9 cellular contexts compared by ENCODE assay signal in genomic region chr13:41463823-41464602, GRCh38. TPM values are rescaled to one million over a fixed set of nuclear protein-coding genes. Genes with fewer than 3 reads are reported as not detected.
DNase-seq lines count a peak whose midpoint lies in the region; ATAC-seq and TF ChIP-seq lines count a peak whose summit lies in the region.
"Had no signal": no experiment of that assay in that cellular context is flagged by ENCODE, and none has a peak within 500 bp of the region (broad histone marks: within the 10 kb centered on the region; RNA-seq: fewer than 3 reads in every experiment).

No MANE protein-coding gene starts in this region.

- peak overlapping the region; percentile 94 for H3K27ac ChIP-seq in CD4-positive, CD25-positive, alpha-beta regulatory T cell (ENCODE audit: insufficient read depth, low read length, poor library complexity, severe bottlenecking)
- H3K27ac ChIP-seq in gastroesophageal sphincter (peak overlapping the region in 3 of 4 donors; percentile 11 to 69 (median 21)), tibial nerve (peak overlapping the region; percentile 79 to 92 (median 85))
- H3K27ac ChIP-seq: VCaP had no signal

- TF ChIP-seq POLR2A in gastroesophageal sphincter (IDR thresholded peaks at IDR 0.05) (no peak), tibial nerve (IDR thresholded peaks at IDR 0.05) (no peak)

- CTCF ChIA-PET in WTC11 (lab: Charles Lee), result no interaction called here

- H3K27me3 ChIP-seq in CD4-positive, CD25-positive, alpha-beta regulatory T cell (ENCODE audit: control insufficient read depth, insufficient read depth, low read length), result no peaks in the 10 kb centered on the region
- H3K27me3 ChIP-seq in gastroesophageal sphincter, result peaks cover 14% of the 10 kb centered on the region
- no peaks in the 10 kb centered on the region for H3K27me3 ChIP-seq in tibial nerve

- TF ChIP-seq CTCF in gastroesophageal sphincter (IDR thresholded peaks at IDR 0.05) (no peak), tibial nerve (IDR thresholded peaks at IDR 0.05) (no peak), WTC11 (IDR thresholded peaks at IDR 0.05) (no peak)

- H3K9me3 Mint-ChIP-seq in CD4-positive, CD25-positive, alpha-beta regulatory T cell, result peaks cover 0 to 6% (median 0%) of the 10 kb centered on the region in 7 donors
- H3K9me3 Mint-ChIP-seq in WTC11, result no peaks in the 10 kb centered on the region

- H3K4me1 ChIP-seq in CD4-positive, CD25-positive, alpha-beta regulatory T cell (ENCODE audit: control insufficient read depth, insufficient read depth, low read length, poor library complexity, severe bottlenecking), result peaks cover 89% of the 10 kb centered on the region
- H3K4me1 ChIP-seq in gastroesophageal sphincter, result peaks cover 0 to 38% (median 3%) of the 10 kb centered on the region in 3 donors
- H3K4me1 ChIP-seq in tibial nerve, result peaks cover 0 to 57% (median 35%) of the 10 kb centered on the region in 4 donors

- peak overlapping the region; percentile 96 to 100 (median 98) for H3K27ac Mint-ChIP-seq in CD4-positive, CD25-positive, alpha-beta regulatory T cell
- H3K27ac Mint-ChIP-seq in WTC11, result no peak overlapping the region

- WGBS in gastroesophageal sphincter (ENCODE audit: low coverage in 1 of 2), 2 donors, result 82 to 90% methylated on average over 2 to 4 of the region's 11 CpGs
- WGBS in tibial nerve, 2 donors, result 68 to 82% methylated on average over 11 of the region's 11 CpGs

- peaks cover 8% of the 10 kb centered on the region for H3K27me3 Mint-ChIP-seq in CD4-positive, CD25-positive, alpha-beta regulatory T cell
- peaks cover 24% of the 10 kb centered on the region for H3K27me3 Mint-ChIP-seq in WTC11 (ENCODE audit: low read depth)

- peaks cover 59 to 93% (median 72%) of the 10 kb centered on the region in 4 donors for H3K4me1 Mint-ChIP-seq in CD4-positive, CD25-positive, alpha-beta regulatory T cell
- H3K4me1 Mint-ChIP-seq in WTC11, result peaks cover 10% of the 10 kb centered on the region

- POLR2A ChIA-PET in WTC11 (lab: Charles Lee), result no interaction called here

- peak overlapping the region; percentile 90 for H3K4me3 ChIP-seq in CD4-positive, CD25-positive, alpha-beta regulatory T cell (ENCODE audit: low read depth, low read length)
- H3K4me3 ChIP-seq in gastroesophageal sphincter (peak overlapping the region in 1 of 2 donors; percentile 75), tibial nerve (peak overlapping the region; percentile 5 to 70 (median 51))

- no peak for ATAC-seq in CD4-positive, CD25-positive, alpha-beta regulatory T cell (ENCODE audit: low read depth in 2 of 2)
- peak; percentile 53 for ATAC-seq in GM21723 (IDR thresholded peaks at IDR 0.05; ENCODE audit: unreplicated experiment)
- ATAC-seq in gastroesophageal sphincter, result no peak
- no peak for ATAC-seq in WTC11

- TF ChIP-seq EP300 in gastroesophageal sphincter (IDR thresholded peaks at IDR 0.05) (no peak), tibial nerve (IDR thresholded peaks at IDR 0.05) (peak in 1 of 2 donors; percentile 58)

- H3K9me3 ChIP-seq in CD4-positive, CD25-positive, alpha-beta regulatory T cell (ENCODE audit: control insufficient read depth in 2 of 2, low read length in 2 of 2), result no peaks in the 10 kb centered on the region
- H3K9me3 ChIP-seq in gastroesophageal sphincter, result no peaks in the 10 kb centered on the region
- no peaks in the 10 kb centered on the region for H3K9me3 ChIP-seq in tibial nerve

- peak in 1 of 3 donors; percentile 51 for DNase-seq in CD4-positive, CD25-positive, alpha-beta regulatory T cell
- DNase-seq in T-helper 2 cell (peak in 3 of 5 experiments; percentile 30 to 71 (median 32)), tibial nerve (ENCODE audit: low spot score in 2 of 2) (no peak), amygdala (lab: John Stamatoyannopoulos, UW) (no peak), nucleus accumbens (lab: John Stamatoyannopoulos, UW) (no peak), WTC11 (ENCODE audit: low spot score) (no peak)

- peak overlapping the region; percentile 93 to 99 (median 97) for H3K4me3 Mint-ChIP-seq in CD4-positive, CD25-positive, alpha-beta regulatory T cell
- H3K4me3 Mint-ChIP-seq in WTC11, result no peak overlapping the region

- H3K36me3 ChIP-seq in CD4-positive, CD25-positive, alpha-beta regulatory T cell (ENCODE audit: control insufficient read depth, insufficient read depth, low read length), result peaks cover 58% of the 10 kb centered on the region
- H3K36me3 ChIP-seq in gastroesophageal sphincter (peaks cover 0 to 15% of the 10 kb centered on the region in 2 donors), tibial nerve (peaks cover 6 to 67% (median 9%) of the 10 kb centered on the region in 3 donors)

- peaks cover 77% of the 10 kb centered on the region for H3K36me3 Mint-ChIP-seq in CD4-positive, CD25-positive, alpha-beta regulatory T cell
- no peaks in the 10 kb centered on the region for H3K36me3 Mint-ChIP-seq in WTC11

TF ChIP-seq in WTC11, 78 proteins besides CTCF, POLR2A, EP300 and RAD21:
- TF ChIP-seq GRHL2 (CRISPR knock-in tag; IDR thresholded peaks at IDR 0.05; ENCODE audit: insufficient replicate concordance, severe bottlenecking) (no peak), ZNF263 (CRISPR knock-in tag; IDR thresholded peaks at IDR 0.05; ENCODE audit: low read depth) (no peak)

RNA-seq across cellular contexts. Expression of gene RGCC, which starts 6.7 kb away (rescaled TPM):
- 370 TPM for total RNA-seq in CD4-positive, CD25-positive, alpha-beta regulatory T cell
- 100 to 1,000 TPM; 101 to 179 (median 128) TPM for polyA plus RNA-seq in CD4-positive, CD25-positive, alpha-beta regulatory T cell
- total RNA-seq in gastroesophageal sphincter, result 10 to 100 TPM; 40.5 to 97.6 (median 59.9) TPM
- total RNA-seq in tibial nerve, result 1,000 to 10,000 TPM in 1 of 4 donors, 100 to 1,000 TPM in 3; 476 to 1,295 (median 830) TPM
- 0.48 to 1.2 TPM (median 0.69 TPM) in 3 replicates for total RNA-seq in WTC11 (2021)

Comparison
In these comparisons a context has a peak if more than half of its experiments do, and no peak if none do; other contexts are left out.
1. DNase-seq: peak in T-helper 2 cell (3 of 5); none in tibial nerve (0 of 2), amygdala (0 of 56), nucleus accumbens (0 of 56) and WTC11 (single experiment).
2. H3K27ac ChIP-seq: peak in every context shown above with its lines; median percentile 94 in CD4-positive, CD25-positive, alpha-beta regulatory T cell; 85 in tibial nerve; 21 in gastroesophageal sphincter.
3. RNA of gene RGCC, which starts 6.7 kb away (total RNA-seq): 476 to 1,295 TPM in tibial nerve, 370 TPM in CD4-positive, CD25-positive, alpha-beta regulatory T cell (single experiment) and 40.5 to 97.6 TPM in gastroesophageal sphincter; 0.48 to 1.2 TPM in WTC11; every median in the first group is over 10 times any median in the second.